8 cellular contexts compared by ENCODE assay signal in the genomic region with DNA sequence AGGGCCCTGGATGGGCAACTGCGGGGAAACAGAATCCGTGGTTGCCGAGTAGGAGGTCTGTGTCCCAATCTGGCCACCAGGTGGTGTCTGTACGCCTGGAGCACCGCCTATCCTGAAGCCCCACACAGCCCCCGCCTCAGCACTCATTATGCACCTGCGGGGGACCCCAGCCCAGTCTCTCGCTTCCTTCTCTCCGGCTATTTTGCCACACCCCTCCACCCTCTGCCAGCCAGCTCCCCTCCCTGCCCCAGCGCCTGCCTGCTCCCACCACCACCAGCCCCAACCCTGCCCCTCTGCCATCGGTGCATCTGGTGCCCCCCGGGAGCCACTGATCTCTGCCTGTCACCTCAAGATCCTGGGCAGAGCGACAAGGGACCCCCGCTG. TPM values are rescaled to one million over a fixed set of nuclear protein-coding genes. Genes with fewer than 3 reads are reported as not detected.
DNase-seq lines count a peak whose midpoint lies in the region; ATAC-seq, FAIRE-seq and TF ChIP-seq lines count a peak whose summit lies in the region.

No MANE protein-coding gene starts in this region.

- H3K4me1 ChIP-seq in mucosa of descending colon (ENCODE audit: low read depth) = peaks cover 19% of the 10 kb centered on the region
- H3K4me1 ChIP-seq in suprapubic skin = peaks cover 55% of the 10 kb centered on the region

- peak; percentile 71 for TF ChIP-seq CTCF in D721Med (IDR thresholded peaks at IDR 0.05; ENCODE audit: insufficient read depth, missing control alignments)
- TF ChIP-seq CTCF in dorsolateral prefrontal cortex (IDR thresholded peaks at IDR 0.05 in 54 of 56, conservative IDR thresholded peaks at IDR 0.05 in 2 of 56; ENCODE audit: low read depth in 1 of 56, partially characterized antibody in 56 of 56) = peak; percentile 28 to 78 (median 62)
- TF ChIP-seq CTCF in mucosa of descending colon (IDR thresholded peaks at IDR 0.05) = peak; percentile 50
- peak; percentile 65 to 76 for TF ChIP-seq CTCF in suprapubic skin (IDR thresholded peaks at IDR 0.05)

- H3K27me3 ChIP-seq in dorsolateral prefrontal cortex (peaks cover 0 to 52% (median 32%) of the 10 kb centered on the region in 45 donors), suprapubic skin (peaks cover 35% of the 10 kb centered on the region)

- H3K4me3 ChIP-seq in dorsolateral prefrontal cortex (no peak overlapping the region), mucosa of descending colon (no peak overlapping the region), suprapubic skin (no peak overlapping the region)

- DNase-seq in D721Med (ENCODE audit: insufficient read length, low spot score) (no peak), NCI-H748 (lab: John Stamatoyannopoulos, UW; ENCODE audit: unreplicated experiment) (peak; percentile 83), dorsolateral prefrontal cortex (peak in 8 of 10 donors; percentile 59 to 75 (median 64)), mucosa of descending colon (peak in 2 of 3 donors; percentile 66 to 69), suprapubic skin (ENCODE audit: low spot score in 2 of 2) (peak in 1 of 2 donors; percentile 77)
- peak; percentile 43 to 44 for DNase-seq in activated CD4-positive, alpha-beta T cell treated with anti-CD3 and anti-CD28 coated beads, Interleukin-2, amount 50 U/mL, for 24 hours (ENCODE audit: low read depth in 1 of 2, low spot score in 1 of 2)

- 1% methylated on average over 12 of the region's 14 CpGs for WGBS in suprapubic skin

- TF ChIP-seq POLR2A in suprapubic skin (IDR thresholded peaks at IDR 0.05) = no peak

- no peaks in the 10 kb centered on the region for H3K9me3 ChIP-seq in mucosa of descending colon
- H3K9me3 ChIP-seq in suprapubic skin = no peaks in the 10 kb centered on the region

- FAIRE-seq in D721Med (lab: Jason Lieb, UNC) = no peak

- H3K27ac ChIP-seq in dorsolateral prefrontal cortex = peak overlapping the region in 2 of 59 donors; percentile 11 to 43
- H3K27ac ChIP-seq in suprapubic skin = no peak overlapping the region

- H3K36me3 ChIP-seq in mucosa of descending colon (ENCODE audit: low read depth) (no peaks in the 10 kb centered on the region), suprapubic skin (peaks cover 33% of the 10 kb centered on the region)

- ATAC-seq in HG02623 (IDR thresholded peaks at IDR 0.05; ENCODE audit: unreplicated experiment) (peak; percentile 39), mucosa of descending colon (peak; percentile 61), HG02840 (IDR thresholded peaks at IDR 0.05; ENCODE audit: low FRiP score, unreplicated experiment) (no peak)

- intact Hi-C loops in dorsolateral prefrontal cortex (cut with DNase I) = loop anchor here in 1 of 2 donors (2.0 kb wide), 1 partner anchor 24 kb away; no protein-coding TSS in a partner anchor
- intact Hi-C loops in mucosa of descending colon (cut with DNase I, micrococcal nuclease) = no loop called here

- TF ChIP-seq EP300 in suprapubic skin (IDR thresholded peaks at IDR 0.05) = no peak

RNA-seq across cellular contexts. Expression of gene NXPH4, which starts 2.2 kb away (rescaled TPM):
- total RNA-seq in dorsolateral prefrontal cortex (10 to 100 TPM in 3 of 120 experiments, 1 to 10 TPM in 113, under 1 TPM in 4; 0.56 to 14.0 (median 4.6) TPM), mucosa of descending colon (under 1 TPM in 1 of 3 donors, not detected in 2; 0.25 TPM), suprapubic skin (10 to 100 TPM in 3 of 4 donors, 1 to 10 TPM in 1; 7.1 to 26.0 (median 18.3) TPM)

RNA-seq across cellular contexts. Expression of gene SHMT2, which starts 15.1 kb away (rescaled TPM):
- 10 to 100 TPM; 16.2 to 50.9 (median 31.5) TPM for total RNA-seq in dorsolateral prefrontal cortex
- 10 to 100 TPM; 34.7 to 67.4 (median 40.9) TPM for total RNA-seq in mucosa of descending colon
- total RNA-seq in suprapubic skin = 10 to 100 TPM; 53.5 to 87.2 (median 70.3) TPM

RNA-seq across cellular contexts. Expression of gene STAC3, which starts 36.6 kb away (rescaled TPM):
- total RNA-seq in dorsolateral prefrontal cortex (1 to 10 TPM in 116 of 120 experiments, under 1 TPM in 4; 0.70 to 7.1 (median 2.8) TPM), mucosa of descending colon (1 to 10 TPM; 2.4 to 4.3 (median 3.3) TPM), suprapubic skin (1 to 10 TPM; 1.7 to 3.0 (median 2.1) TPM)
